Comparison of ENCODE assay signal across 1 cellular context in the genomic region with DNA sequence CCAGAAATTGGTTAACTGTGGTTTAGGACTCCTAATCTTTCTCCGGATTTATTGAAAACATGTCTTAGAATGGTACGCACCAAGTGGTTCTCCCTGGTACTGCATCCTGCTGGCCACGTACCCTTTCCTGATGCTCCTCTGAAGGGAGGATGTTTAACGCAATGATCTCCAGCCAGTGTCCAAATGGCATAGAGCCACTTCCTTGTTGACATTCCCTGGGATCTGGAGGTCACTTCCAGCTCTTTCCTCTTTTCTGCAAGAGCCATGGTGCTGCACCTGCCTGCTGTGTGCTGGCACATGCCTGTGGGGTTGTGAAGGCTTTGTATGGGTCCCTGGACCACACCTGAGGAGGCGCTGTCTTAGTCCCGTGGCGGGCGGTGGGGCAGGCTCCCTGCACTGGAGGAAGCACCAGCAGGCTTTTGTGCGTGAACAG.
TF ChIP-seq lines count a peak whose summit lies in the region.

No MANE protein-coding gene starts in this region.

TF ChIP-seq in HepG2, 621 proteins besides CTCF, POLR2A, EP300 and RAD21 (continued from another document):
- TF ChIP-seq FOXK1 (CRISPR knock-in tag; IDR thresholded peaks at IDR 0.05; ENCODE audit: borderline replicate concordance, low read depth) (peak; percentile 59; the same call in 1 of the 2 replicates), ZNF350 (CRISPR knock-in tag; IDR thresholded peaks at IDR 0.05; ENCODE audit: borderline replicate concordance, low read depth) (0 out of 2 replicates have a peak, but pooled peaks have one; percentile 28)
- TF ChIP-seq, protein P1, sequence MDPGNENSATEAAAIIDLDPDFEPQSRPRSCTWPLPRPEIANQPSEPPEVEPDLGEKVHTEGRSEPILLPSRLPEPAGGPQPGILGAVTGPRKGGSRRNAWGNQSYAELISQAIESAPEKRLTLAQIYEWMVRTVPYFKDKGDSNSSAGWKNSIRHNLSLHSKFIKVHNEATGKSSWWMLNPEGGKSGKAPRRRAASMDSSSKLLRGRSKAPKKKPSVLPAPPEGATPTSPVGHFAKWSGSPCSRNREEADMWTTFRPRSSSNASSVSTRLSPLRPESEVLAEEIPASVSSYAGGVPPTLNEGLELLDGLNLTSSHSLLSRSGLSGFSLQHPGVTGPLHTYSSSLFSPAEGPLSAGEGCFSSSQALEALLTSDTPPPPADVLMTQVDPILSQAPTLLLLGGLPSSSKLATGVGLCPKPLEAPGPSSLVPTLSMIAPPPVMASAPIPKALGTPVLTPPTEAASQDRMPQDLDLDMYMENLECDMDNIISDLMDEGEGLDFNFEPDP (CRISPR knock-in tag; conservative IDR thresholded peaks at IDR 0.05) = 0 out of 2 replicates have a peak, but pooled peaks have one; percentile 47
